26 cellular contexts compared by ENCODE assay signal in the genomic region with DNA sequence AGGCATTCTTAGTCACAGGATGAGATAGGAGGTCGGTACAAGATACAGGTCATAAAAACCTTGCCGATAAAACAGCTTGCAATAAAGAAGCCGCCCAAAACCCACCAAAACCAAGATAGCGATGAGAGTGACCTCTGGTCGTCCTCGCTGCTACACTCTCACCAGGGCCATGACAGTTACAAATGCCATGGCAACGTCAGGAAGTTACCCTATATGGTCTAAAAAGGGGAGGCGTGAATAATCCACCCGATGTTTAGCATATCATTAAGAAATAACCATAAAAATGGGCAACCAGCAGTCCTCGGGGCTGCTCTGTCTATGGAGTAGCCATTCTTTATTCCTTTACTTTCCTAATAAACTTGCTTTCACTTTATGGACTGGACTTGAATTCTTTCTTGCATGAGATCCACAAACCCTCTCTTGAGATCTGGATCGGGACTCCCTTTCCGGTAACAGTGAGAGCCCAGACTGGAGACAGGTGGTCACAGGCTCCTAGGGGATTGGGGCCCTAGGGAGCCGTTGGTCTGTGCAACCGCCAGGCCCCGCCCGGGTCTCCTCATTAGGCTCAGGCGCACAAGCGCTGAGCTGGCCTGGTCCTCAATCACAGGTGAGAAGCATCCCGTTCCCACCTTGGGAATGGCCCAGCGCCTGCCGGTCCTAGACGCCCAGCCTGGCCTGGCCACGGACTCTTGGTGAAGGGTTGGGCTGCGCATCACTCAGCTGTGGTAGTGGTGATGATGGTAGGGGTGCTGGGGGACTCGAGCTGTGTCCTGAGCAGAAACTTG.
"Had no signal": no experiment of that assay in that cellular context is flagged by ENCODE, and none has a peak within 500 bp of the region (broad histone marks: within the 10 kb centered on the region; RNA-seq: fewer than 3 reads in every experiment).

No MANE protein-coding gene starts in this region.

- H3K27ac ChIP-seq: lower lobe of right lung, pancreas, prostate gland, skin epidermis, stomach, suprapubic skin, tibial nerve, uterus had no signal

- H3K9me3 ChIP-seq: prostate gland had no signal

- ATAC-seq: left cardiac atrium; left lobe of liver; left ventricle myocardium superior; lower lobe of right lung; naive thymus-derived CD8-positive, alpha-beta T cell; pancreas; right cardiac atrium; sciatic nerve; stimulated activated naive B cell treated with anti-CD40 and anti-IgM and Interleukin-4, amounts not matched to agents 10 μg/mL and 1 μg/mL and 100 μg/mL, for 72 hours; stimulated activated naive CD8-positive, alpha-beta T cell treated with anti-CD3 and anti-CD28 coated beads, Interleukin-15, Interleukin-2, amounts not matched to agents 100 U/mL and 50 U/mL, for 24 hours had no signal

- H3K4me3 Mint-ChIP-seq: naive thymus-derived CD8-positive, alpha-beta T cell; stimulated activated naive B cell treated with anti-CD40 and anti-IgM and Interleukin-4, amounts not matched to agents 10 μg/mL and 1 μg/mL and 100 μg/mL, for 72 hours; type B pancreatic cell had no signal

- H3K27me3 Mint-ChIP-seq: naive thymus-derived CD8-positive, alpha-beta T cell; type B pancreatic cell had no signal

- DNase-seq: hippocampal formation; kidney glomerular epithelial cell; left cardiac atrium; left ventricle myocardium superior; lower lobe of right lung; mammary epithelial cell; mesenchymal stem cell; naive thymus-derived CD8-positive, alpha-beta T cell; pancreas; retina; right cardiac atrium; stimulated activated CD4-positive, alpha-beta T cell treated with anti-CD3 and anti-CD28 coated beads, Interleukin-12 subunit alpha, Interleukin-12 subunit beta, amount 100 ng/mL, for 4 hours; stimulated activated CD4-positive, alpha-beta T cell treated with anti-CD3 and anti-CD28 coated beads, Interleukin-15, amount 100 ng/mL, for 24 hours; stimulated activated CD4-positive, alpha-beta T cell treated with anti-CD3 and anti-CD28 coated beads, Interleukin-2, amount 100 ng/mL, for 24 hours; stimulated activated CD4-positive, alpha-beta T cell treated with anti-CD3 and anti-CD28 coated beads, Interleukin-4, amount 100 ng/mL, for 1 hour; stimulated activated naive B cell treated with anti-CD40 and anti-IgM and Interleukin-4, amounts not matched to agents 10 μg/mL and 1 μg/mL and 100 μg/mL, for 72 hours; stimulated activated naive CD8-positive, alpha-beta T cell treated with anti-CD3 and anti-CD28 coated beads, Interleukin-15, Interleukin-2, amounts not matched to agents 100 U/mL and 50 U/mL, for 24 hours; stomach; uterus had no signal

- H3K4me3 ChIP-seq: lower lobe of right lung, pancreas, prostate gland, skin epidermis, stomach, suprapubic skin, tibial nerve, uterus had no signal

- H3K27me3 ChIP-seq: pancreas, stomach, suprapubic skin, tibial nerve, uterus had no signal

- H3K4me1 ChIP-seq: lower lobe of right lung, pancreas, prostate gland, stomach, suprapubic skin, tibial nerve, uterus had no signal

- H3K36me3 ChIP-seq: uterus had no signal

- H3K4me1 Mint-ChIP-seq: naive thymus-derived CD8-positive, alpha-beta T cell; stimulated activated naive B cell treated with anti-CD40 and anti-IgM and Interleukin-4, amounts not matched to agents 10 μg/mL and 1 μg/mL and 100 μg/mL, for 72 hours had no signal

- H3K27ac Mint-ChIP-seq: naive thymus-derived CD8-positive, alpha-beta T cell; stimulated activated naive B cell treated with anti-CD40 and anti-IgM and Interleukin-4, amounts not matched to agents 10 μg/mL and 1 μg/mL and 100 μg/mL, for 72 hours; type B pancreatic cell had no signal
